ENCODE assay signal across 37 cellular contexts in genomic region chr7:116820149-116820548, GRCh38.
"Had no signal": no experiment of that assay in that cellular context is flagged by ENCODE, and none has a peak within 500 bp of the region (broad histone marks: within the 10 kb centered on the region; RNA-seq: fewer than 3 reads in every experiment).

No MANE protein-coding gene starts in this region.

- H3K4me1 Mint-ChIP-seq: activated CD4-positive, alpha-beta T cell treated with anti-CD3 and anti-CD28 coated beads, Interleukin-2, amount 10 ng/mL, durations not matched to agents 24 days and 14 days; activated naive CD4-positive, alpha-beta T cell treated with anti-CD3 and anti-CD28 coated beads, Interleukin-2, amount 10 ng/mL, durations not matched to agents 7 days and 5 days; activated naive CD4-positive, alpha-beta T cell treated with anti-CD3 and anti-CD28 coated beads, Interleukin-2, amount 50 U/mL, for 24 hours; activated naive CD8-positive, alpha-beta T cell treated with anti-CD3 and anti-CD28 coated beads, Interleukin-2, amount 10 ng/mL, durations not matched to agents 7 days and 5 days; brain; central memory CD8-positive, alpha-beta T cell had no signal

- H3K4me3 Mint-ChIP-seq: activated B cell treated with CpG ODN at 0.5 μM for 24 hours; activated CD4-positive, alpha-beta memory T cell treated with anti-CD3 and anti-CD28 coated beads for 36 hours; activated CD4-positive, alpha-beta T cell treated with anti-CD3 and anti-CD28 coated beads, Interleukin-2, amount 10 ng/mL, durations not matched to agents 24 days and 14 days; activated CD8-positive, alpha-beta T cell treated with anti-CD3 and anti-CD28 coated beads for 36 hours; activated naive CD4-positive, alpha-beta T cell treated with anti-CD3 and anti-CD28 coated beads, Interleukin-2, amount 10 ng/mL, durations not matched to agents 7 days and 5 days; activated naive CD4-positive, alpha-beta T cell treated with anti-CD3 and anti-CD28 coated beads, Interleukin-2, amount 50 U/mL, for 24 hours; activated naive CD8-positive, alpha-beta T cell; activated naive CD8-positive, alpha-beta T cell treated with anti-CD3 and anti-CD28 coated beads, Interleukin-2, amount 10 ng/mL, durations not matched to agents 7 days and 5 days; activated naive CD8-positive, alpha-beta T cell treated with anti-CD3 and anti-CD28 coated beads, Interleukin-2, amount 50 U/mL, for 24 hours; activated T-cell treated with anti-CD3 and anti-CD28 coated beads, Interleukin-2, amount 50 U/mL, for 24 hours; brain; central memory CD8-positive, alpha-beta T cell; T-helper 1 cell treated with Interleukin-12 subunit alpha and Interleukin-12 subunit beta and Interleukin-4 antibody, amounts not matched to agents 30 μg/mL and 1 μg/mL, for 36 hours; T-helper 2 cell treated with Interferon-gamma antibody and Interleukin-4, amounts not matched to agents 5 μg/mL and 100 μg/mL, for 36 hours had no signal

- FAIRE-seq: bronchial epithelial cell, TTC549 had no signal

- H3K4me1 ChIP-seq: ascending aorta had no signal

- H3K27ac ChIP-seq: ascending aorta, cardiac muscle cell, VCaP had no signal

- H3K27me3 ChIP-seq: ascending aorta, cardiac muscle cell had no signal

- H3K9me3 ChIP-seq: ascending aorta had no signal

- DNase-seq: activated B cell treated with CpG ODN at 0.5 μM for 24 hours; activated CD4-positive, alpha-beta memory T cell treated with anti-CD3 and anti-CD28 coated beads for 36 hours; activated CD4-positive, alpha-beta T cell treated with anti-CD3 and anti-CD28 coated beads for 4 hours; activated CD4-positive, alpha-beta T cell treated with anti-CD3 and anti-CD28 coated beads, Interleukin-2, amount 10 ng/mL, durations not matched to agents 24 days and 14 days; activated CD4-positive, alpha-beta T cell treated with anti-CD3 and anti-CD28 coated beads, Interleukin-2, amount 50 U/mL, for 1 hour; activated CD4-positive, alpha-beta T cell treated with anti-CD3 and anti-CD28 coated beads, Interleukin-2, amount 50 U/mL, for 4 hours; activated CD4-positive, CD25-positive, alpha-beta regulatory T cell treated with anti-CD3 and anti-CD28 coated beads, Interleukin-2, amount 50 U/mL, for 72 hours; activated CD8-positive, alpha-beta memory T cell treated with anti-CD3 and anti-CD28 coated beads, Interleukin-2, amount 50 U/mL, for 4 hours; activated CD8-positive, alpha-beta T cell treated with anti-CD3 and anti-CD28 coated beads for 36 hours; activated effector memory CD4-positive, alpha-beta T cell treated with Interleukin-2 at 50 U/mL for 16 hours; activated gamma-delta T cell; activated naive CD4-positive, alpha-beta T cell treated with anti-CD3 and anti-CD28 coated beads, Interleukin-2, amount 10 ng/mL, durations not matched to agents 7 days and 5 days; activated naive CD4-positive, alpha-beta T cell treated with Interleukin-2 at 50 U/mL for 16 hours; activated naive CD8-positive, alpha-beta T cell treated with anti-CD3 and anti-CD28 coated beads, Interleukin-2, amount 10 ng/mL, durations not matched to agents 7 days and 5 days; activated naive CD8-positive, alpha-beta T cell treated with anti-CD3 and anti-CD28 coated beads, Interleukin-2, amount 50 U/mL, for 24 hours; activated T-cell treated with anti-CD3 and anti-CD28 coated beads for 4 hours; activated T-cell treated with anti-CD3 and anti-CD28 coated beads, Interleukin-2, amount 50 U/mL, for 24 hours; activated T-cell treated with anti-CD3 and anti-CD28 coated beads, Interleukin-2, amount 50 U/mL, for 48 hours; amygdala; anterior cingulate cortex; caudate nucleus; cerebellar nuclear complex; T-helper 1 cell; T-helper 2 cell; T-helper 9 cell had no signal

- H3K9me3 Mint-ChIP-seq: activated CD4-positive, alpha-beta memory T cell treated with anti-CD3 and anti-CD28 coated beads for 36 hours; activated naive CD4-positive, alpha-beta T cell treated with anti-CD3 and anti-CD28 coated beads, Interleukin-2, amount 10 ng/mL, durations not matched to agents 7 days and 5 days; activated naive CD4-positive, alpha-beta T cell treated with anti-CD3 and anti-CD28 coated beads, Interleukin-2, amount 50 U/mL, for 24 hours; activated T-cell treated with anti-CD3 and anti-CD28 coated beads, Interleukin-2, amount 50 U/mL, for 24 hours; central memory CD8-positive, alpha-beta T cell; T-helper 1 cell treated with Interleukin-12 subunit alpha and Interleukin-12 subunit beta and Interleukin-4 antibody, amounts not matched to agents 30 μg/mL and 1 μg/mL, for 36 hours; T-helper 2 cell treated with Interferon-gamma antibody and Interleukin-4, amounts not matched to agents 5 μg/mL and 100 μg/mL, for 36 hours had no signal

- H3K36me3 Mint-ChIP-seq: activated CD4-positive, alpha-beta memory T cell treated with anti-CD3 and anti-CD28 coated beads for 36 hours; activated naive CD4-positive, alpha-beta T cell treated with anti-CD3 and anti-CD28 coated beads, Interleukin-2, amount 10 ng/mL, durations not matched to agents 7 days and 5 days; activated naive CD4-positive, alpha-beta T cell treated with anti-CD3 and anti-CD28 coated beads, Interleukin-2, amount 50 U/mL, for 24 hours; activated naive CD8-positive, alpha-beta T cell; activated naive CD8-positive, alpha-beta T cell treated with anti-CD3 and anti-CD28 coated beads, Interleukin-2, amount 10 ng/mL, durations not matched to agents 7 days and 5 days; brain had no signal

- H3K4me3 ChIP-seq: ascending aorta, cardiac muscle cell had no signal

- H3K27ac Mint-ChIP-seq: activated B cell treated with CpG ODN at 0.5 μM for 24 hours; activated CD4-positive, alpha-beta memory T cell treated with anti-CD3 and anti-CD28 coated beads for 36 hours; activated CD4-positive, alpha-beta T cell treated with anti-CD3 and anti-CD28 coated beads, Interleukin-2, amount 10 ng/mL, durations not matched to agents 24 days and 14 days; activated CD8-positive, alpha-beta T cell treated with anti-CD3 and anti-CD28 coated beads for 36 hours; activated naive CD4-positive, alpha-beta T cell treated with anti-CD3 and anti-CD28 coated beads, Interleukin-2, amount 10 ng/mL, durations not matched to agents 7 days and 5 days; activated naive CD4-positive, alpha-beta T cell treated with anti-CD3 and anti-CD28 coated beads, Interleukin-2, amount 50 U/mL, for 24 hours; activated naive CD8-positive, alpha-beta T cell; activated naive CD8-positive, alpha-beta T cell treated with anti-CD3 and anti-CD28 coated beads, Interleukin-2, amount 10 ng/mL, durations not matched to agents 7 days and 5 days; activated naive CD8-positive, alpha-beta T cell treated with anti-CD3 and anti-CD28 coated beads, Interleukin-2, amount 50 U/mL, for 24 hours; activated T-cell treated with anti-CD3 and anti-CD28 coated beads, Interleukin-2, amount 50 U/mL, for 24 hours; activated T-helper 2 cell treated with anti-CD3 and anti-CD28 coated beads, Interferon-gamma antibody, Interleukin-2, Interleukin-4, amounts not matched to agents 10 μg/mL and 5 μg/mL and 100 μg/mL, durations not matched to agents 14 hours and 24 hours and 36 hours; brain; T-helper 1 cell treated with Interleukin-12 subunit alpha and Interleukin-12 subunit beta and Interleukin-4 antibody, amounts not matched to agents 30 μg/mL and 1 μg/mL, for 36 hours; T-helper 2 cell treated with Interferon-gamma antibody and Interleukin-4, amounts not matched to agents 5 μg/mL and 100 μg/mL, for 36 hours had no signal

- ATAC-seq: activated CD8-positive, alpha-beta T cell treated with anti-CD3 and anti-CD28 coated beads for 36 hours; activated naive CD8-positive, alpha-beta T cell treated with anti-CD3 and anti-CD28 coated beads, Interleukin-2, amount 50 U/mL, for 24 hours had no signal

- H3K36me3 ChIP-seq: ascending aorta, cardiac muscle cell had no signal
